Comparison of ENCODE assay signal across 18 cellular contexts in genomic region chr2:128414946-128415767, GRCh38.
DNase-seq lines count a peak whose midpoint lies in the region; ATAC-seq and TF ChIP-seq lines count a peak whose summit lies in the region.
"Had no signal": no experiment of that assay in that cellular context is flagged by ENCODE, and none has a peak within 500 bp of the region (broad histone marks: within the 10 kb centered on the region; RNA-seq: fewer than 3 reads in every experiment).

No MANE protein-coding gene starts in this region.

- H3K27me3 Mint-ChIP-seq in endodermal cell (ENCODE audit: insufficient read depth) = peaks cover 8% of the 10 kb centered on the region
- no peaks in the 10 kb centered on the region for H3K27me3 Mint-ChIP-seq in activated CD4-positive, alpha-beta T cell treated with anti-CD3 and anti-CD28 coated beads for 36 hours

- H3K27ac ChIP-seq in DND-41 (ENCODE audit: low read length) (peak overlapping the region; percentile 88), endodermal cell (ENCODE audit: low read depth, low read length) (no peak overlapping the region), testis (no peak overlapping the region), PC-9 (no peak overlapping the region)
- H3K27ac ChIP-seq: HL-60 had no signal

- DNase-seq in DND-41 = peak; percentile 74
- DNase-seq in NT2/D1 (ENCODE audit: low read depth, low spot score) = no peak
- DNase-seq in endodermal cell = peak; percentile 27
- DNase-seq in sciatic nerve (ENCODE audit: low spot score) = peak; percentile 9
- DNase-seq in activated CD4-positive, alpha-beta T cell treated with anti-CD3 and anti-CD28 coated beads for 36 hours = no peak
- DNase-seq in testis = no peak
- no peak for DNase-seq in PC-9
- DNase-seq in NOMO-1 (lab: John Stamatoyannopoulos, UW; ENCODE audit: unreplicated experiment in 2 of 2) = no peak
- DNase-seq: BE2C, KG1, NCI-H1092 treated with DMSO at 0.1 percent for 48 hours, NCI-H1694, NCI-H2107, NCI-H345, NCI-H526 treated with DMSO at 0.1 percent for 48 hours, Right ventricle myocardium superior had no signal

- no peaks in the 10 kb centered on the region for H3K36me3 ChIP-seq in DND-41 (ENCODE audit: insufficient read depth, low read length)
- no peaks in the 10 kb centered on the region for H3K36me3 ChIP-seq in NT2/D1 (ENCODE audit: insufficient read depth, insufficient read length, low read length)
- no peaks in the 10 kb centered on the region for H3K36me3 ChIP-seq in endodermal cell (ENCODE audit: control insufficient read depth, insufficient read depth, low read length)
- H3K36me3 ChIP-seq in testis (ENCODE audit: low read depth, missing control alignments) = no peaks in the 10 kb centered on the region
- H3K36me3 ChIP-seq in PC-9 (ENCODE audit: low read depth) = no peaks in the 10 kb centered on the region
- H3K36me3 ChIP-seq: BE2C had no signal

- no peaks in the 10 kb centered on the region for H3K27me3 ChIP-seq in DND-41 (ENCODE audit: insufficient read depth, low read length, poor library complexity)
- no peaks in the 10 kb centered on the region for H3K27me3 ChIP-seq in NT2/D1 (ENCODE audit: insufficient read depth, insufficient read length)
- H3K27me3 ChIP-seq in endodermal cell (ENCODE audit: control insufficient read depth, insufficient read depth, low read length, poor library complexity, severe bottlenecking) = no peaks in the 10 kb centered on the region
- H3K27me3 ChIP-seq in testis = no peaks in the 10 kb centered on the region
- no peaks in the 10 kb centered on the region for H3K27me3 ChIP-seq in PC-9 (ENCODE audit: insufficient read depth, low read depth)
- H3K27me3 ChIP-seq: BE2C had no signal

- CTCF ChIA-PET in activated CD4-positive, alpha-beta T cell treated with anti-CD3 and anti-CD28 coated beads for 36 hours (lab: Charles Lee) = no interaction called here
- CTCF ChIA-PET in PC-9 (lab: Charles Lee) = no interaction called here

- ATAC-seq in DND-41 (ENCODE audit: insufficient read depth, low read depth) = peak; percentile 32
- ATAC-seq in sciatic nerve = no peak
- ATAC-seq in activated CD4-positive, alpha-beta T cell treated with anti-CD3 and anti-CD28 coated beads for 36 hours = no peak
- ATAC-seq: CD8-positive, alpha-beta T cell had no signal

- H3K9me2 ChIP-seq in PC-9 (ENCODE audit: insufficient read depth) = no peaks in the 10 kb centered on the region

- no peak overlapping the region for H2AFZ ChIP-seq in DND-41 (ENCODE audit: low read depth, low read length)
- no peak overlapping the region; the same call in 1 of the 2 replicates for H2AFZ ChIP-seq in PC-9

- H3K9me3 ChIP-seq in DND-41 (ENCODE audit: insufficient read depth, low read length, severe bottlenecking) (no peaks in the 10 kb centered on the region), NT2/D1 (ENCODE audit: insufficient read depth, low read length) (peaks cover 9% of the 10 kb centered on the region; the same call in 1 of the 2 replicates), endodermal cell (ENCODE audit: control insufficient read depth, low read length) (peaks cover 20% of the 10 kb centered on the region), testis (no peaks in the 10 kb centered on the region), PC-9 (ENCODE audit: insufficient read depth, low read depth) (no peaks in the 10 kb centered on the region; the same call in 1 of the 2 replicates)
- H3K9me3 ChIP-seq: BE2C had no signal

- H3K9ac ChIP-seq in DND-41 (ENCODE audit: low read depth, low read length) (peak overlapping the region; percentile 52; the same call in 1 of the 2 replicates), NT2/D1 (ENCODE audit: insufficient read length, low read depth) (peak overlapping the region; percentile 17), endodermal cell (ENCODE audit: extremely low read depth, low read length, poor library complexity, severe bottlenecking) (no peak overlapping the region)

- BruUV-seq in PC-9 (replicated peaks; lab: Mats Ljungman, UMichigan) = no TSS peak

- H3K4me3 ChIP-seq in DND-41 (ENCODE audit: low read depth in 1 of 2, low read length in 2 of 2) (no peak overlapping the region), NT2/D1 (ENCODE audit: insufficient read length, low read depth) (no peak overlapping the region), endodermal cell (ENCODE audit: low read length) (no peak overlapping the region), testis (no peak overlapping the region), PC-9 (no peak overlapping the region)

- no peaks in the 10 kb centered on the region for H4K20me1 ChIP-seq in DND-41 (ENCODE audit: insufficient read depth, low read length)
- no peaks in the 10 kb centered on the region for H4K20me1 ChIP-seq in PC-9 (ENCODE audit: insufficient read depth)

- H3K4me2 ChIP-seq in DND-41 (ENCODE audit: insufficient read depth, low read length) = no peak overlapping the region
- no peak overlapping the region for H3K4me2 ChIP-seq in PC-9

- H3K27ac Mint-ChIP-seq in endodermal cell = no peak overlapping the region
- no peak overlapping the region for H3K27ac Mint-ChIP-seq in activated CD4-positive, alpha-beta T cell treated with anti-CD3 and anti-CD28 coated beads for 36 hours
- H3K27ac Mint-ChIP-seq: CD8-positive, alpha-beta T cell had no signal

- no peak overlapping the region for H3K4me3 Mint-ChIP-seq in endodermal cell
- H3K4me3 Mint-ChIP-seq in activated CD4-positive, alpha-beta T cell treated with anti-CD3 and anti-CD28 coated beads for 36 hours = no peak overlapping the region
- H3K4me3 Mint-ChIP-seq: CD8-positive, alpha-beta T cell had no signal

- H3K4me1 Mint-ChIP-seq in endodermal cell = peaks cover 25% of the 10 kb centered on the region
- H3K4me1 Mint-ChIP-seq in activated CD4-positive, alpha-beta T cell treated with anti-CD3 and anti-CD28 coated beads for 36 hours = no peaks in the 10 kb centered on the region

- H3K79me2 ChIP-seq in DND-41 (ENCODE audit: insufficient read depth, low read length) = no peaks in the 10 kb centered on the region
- no peaks in the 10 kb centered on the region for H3K79me2 ChIP-seq in PC-9 (ENCODE audit: low read depth)

- no peaks in the 10 kb centered on the region for H3F3A ChIP-seq in PC-9 (ENCODE audit: insufficient read depth, low read depth)

- peaks cover 5% of the 10 kb centered on the region for H3K36me3 Mint-ChIP-seq in endodermal cell (ENCODE audit: low read depth)
- H3K36me3 Mint-ChIP-seq in activated CD4-positive, alpha-beta T cell treated with anti-CD3 and anti-CD28 coated beads for 36 hours (ENCODE audit: low read depth) = no peaks in the 10 kb centered on the region
- H3K36me3 Mint-ChIP-seq: CD8-positive, alpha-beta T cell had no signal

- POLR2A ChIA-PET in activated CD4-positive, alpha-beta T cell treated with anti-CD3 and anti-CD28 coated beads for 36 hours (lab: Charles Lee) = no interaction called here
- POLR2A ChIA-PET in PC-9 (lab: Charles Lee; ENCODE audit: unreplicated experiment) = no interaction called here

- WGBS in endodermal cell (ENCODE audit: insufficient coverage in 1 of 2, insufficient read length in 1 of 2), 2 experiments = 95 to 100% methylated on average over 1 to 3 of the region's 4 CpGs
- 89 to 96% methylated on average over 4 of the region's 4 CpGs for WGBS in testis, 2 donors

- intact Hi-C loops in sciatic nerve (cut with DNase I) = no loop called here
- intact Hi-C loops in activated CD4-positive, alpha-beta T cell treated with anti-CD3 and anti-CD28 coated beads for 36 hours (cut with DNase I, micrococcal nuclease) = no loop called here
- intact Hi-C loops in testis (cut with DNase I; ENCODE audit: low total_unique reads) = no loop called here
- intact Hi-C loops in PC-9 (cut with micrococcal nuclease; ENCODE audit: unreplicated experiment) = no loop called here

- H3K9me3 Mint-ChIP-seq in endodermal cell = peaks cover 26% of the 10 kb centered on the region
- peaks cover 5% of the 10 kb centered on the region for H3K9me3 Mint-ChIP-seq in activated CD4-positive, alpha-beta T cell treated with anti-CD3 and anti-CD28 coated beads for 36 hours (ENCODE audit: low read depth)

- TF ChIP-seq CTCF in DND-41 (IDR thresholded peaks at IDR 0.05; ENCODE audit: borderline replicate concordance, extremely low read depth, low read length, poor library complexity, severe bottlenecking) (no peak), endodermal cell (conservative IDR thresholded peaks at IDR 0.05) (no peak), testis (IDR thresholded peaks at IDR 0.05) (no peak), PC-9 (conservative IDR thresholded peaks at IDR 0.05) (no peak)

- TF ChIP-seq POLR2A in testis (IDR thresholded peaks at IDR 0.05) = no peak

- H3K4me1 ChIP-seq in DND-41 (ENCODE audit: insufficient read depth, low read length) (peaks cover 72% of the 10 kb centered on the region), NT2/D1 (ENCODE audit: insufficient read depth, insufficient read length) (peaks cover 12% of the 10 kb centered on the region), endodermal cell (ENCODE audit: control insufficient read depth, insufficient read depth, low read length) (peaks cover 12% of the 10 kb centered on the region), testis (no peaks in the 10 kb centered on the region), PC-9 (replicated peaks; ENCODE audit: insufficient read depth) (0 out of 2 replicates have a peak, but pooled peaks cover 6% of the 10 kb centered on the region)

Comparison
In these comparisons a context has a peak if more than half of its experiments do, and no peak if none do; other contexts are left out.
1. DNase-seq: peak in DND-41 (single experiment), endodermal cell (single experiment) and sciatic nerve (single experiment); none in NT2/D1 (single experiment), activated CD4-positive, alpha-beta T cell treated with anti-CD3 and anti-CD28 coated beads for 36 hours (single experiment), testis (single experiment), PC-9 (0 of 2) and NOMO-1 (0 of 2).